Comparison of ENCODE assay signal across 21 cellular contexts in genomic region chr6:53828971-53829697, GRCh38. TPM values are rescaled to one million over a fixed set of nuclear protein-coding genes. Genes with fewer than 3 reads are reported as not detected.
A peak's percentile ranks its signal among the peaks of the same experiment; 100 is the strongest.
DNase-seq lines count a peak whose midpoint lies in the region; ATAC-seq, FAIRE-seq and TF ChIP-seq lines count a peak whose summit lies in the region.
"Had no signal": no experiment of that assay in that cellular context is flagged by ENCODE, and none has a peak within 500 bp of the region (broad histone marks: within the 10 kb centered on the region; RNA-seq: fewer than 3 reads in every experiment).

No MANE protein-coding gene starts in this region.

- H3K9me3 ChIP-seq in astrocyte (ENCODE audit: insufficient read depth, low read depth, low read length) (no peaks in the 10 kb centered on the region), mucosa of descending colon (no peaks in the 10 kb centered on the region), prostate gland (no peaks in the 10 kb centered on the region)
- H3K9me3 ChIP-seq: SK-N-SH had no signal

- ATAC-seq in mucosa of descending colon, result peak; percentile 40
- ATAC-seq: natural killer cell treated with Interleukin-12 subunit alpha and Interleukin-12 subunit beta and Interleukin-15 and Interleukin-18, amount 100 ng/mL, for 72 hours had no signal

- no peaks in the 10 kb centered on the region for H3K9me3 Mint-ChIP-seq in astrocyte (ENCODE audit: unreplicated experiment)
- H3K9me3 Mint-ChIP-seq: natural killer cell treated with Interleukin-12 subunit alpha and Interleukin-12 subunit beta and Interleukin-15 and Interleukin-18, amount 100 ng/mL, for 72 hours had no signal

- H3K4me2 ChIP-seq in astrocyte (ENCODE audit: low read length), result no peak overlapping the region
- H3K4me2 ChIP-seq: SK-N-SH had no signal

- H3K27me3 Mint-ChIP-seq in astrocyte (ENCODE audit: low read depth, unreplicated experiment), result no peaks in the 10 kb centered on the region
- H3K27me3 Mint-ChIP-seq: natural killer cell treated with Interleukin-12 subunit alpha and Interleukin-12 subunit beta and Interleukin-15 and Interleukin-18, amount 100 ng/mL, for 72 hours had no signal

- H3K36me3 ChIP-seq in astrocyte (ENCODE audit: insufficient read depth, low read length), result no peaks in the 10 kb centered on the region
- no peaks in the 10 kb centered on the region for H3K36me3 ChIP-seq in mucosa of descending colon (ENCODE audit: low read depth)
- H3K36me3 ChIP-seq in prostate gland, result no peaks in the 10 kb centered on the region

- peaks cover 42% of the 10 kb centered on the region for H3K4me1 Mint-ChIP-seq in astrocyte (ENCODE audit: low read depth, unreplicated experiment)

- peaks cover 1% of the 10 kb centered on the region for H3K36me3 Mint-ChIP-seq in astrocyte (ENCODE audit: low read depth, unreplicated experiment)
- H3K36me3 Mint-ChIP-seq: natural killer cell treated with Interleukin-12 subunit alpha and Interleukin-12 subunit beta and Interleukin-15 and Interleukin-18, amount 100 ng/mL, for 72 hours had no signal

- peaks cover 3% of the 10 kb centered on the region for H3K79me2 ChIP-seq in astrocyte (ENCODE audit: insufficient read depth, low read length)

- WGBS in prostate gland, result 83% methylated on average over 3 of the region's 3 CpGs

- FAIRE-seq in astrocyte (lab: Jason Lieb, UNC) (no peak), urothelium cell line (lab: Jason Lieb, UNC) (peak; percentile 52)

- H3K27me3 ChIP-seq in astrocyte (ENCODE audit: insufficient read depth, low read length), result no peaks in the 10 kb centered on the region
- no peaks in the 10 kb centered on the region for H3K27me3 ChIP-seq in prostate gland (replicated peaks; ENCODE audit: insufficient read depth)

- H3K9ac ChIP-seq in astrocyte (ENCODE audit: low read length), result no peak overlapping the region
- H3K9ac ChIP-seq: SK-N-SH had no signal

- H2AFZ ChIP-seq in astrocyte (ENCODE audit: low read depth, low read length), result no peak overlapping the region

- H4K20me1 ChIP-seq in astrocyte (ENCODE audit: insufficient read depth, low read length), result peaks cover 20% of the 10 kb centered on the region

- no peak for TF ChIP-seq POLR2A in prostate gland (IDR thresholded peaks at IDR 0.05)

- H3K4me3 ChIP-seq in astrocyte (ENCODE audit: insufficient read depth, low read depth, low read length), result no peak overlapping the region
- H3K4me3 ChIP-seq in mucosa of descending colon, result no peak overlapping the region
- no peak overlapping the region for H3K4me3 ChIP-seq in prostate gland

- intact Hi-C loops in mucosa of descending colon (cut with DNase I, micrococcal nuclease) (no loop called here), prostate gland (cut with DNase I) (no loop called here)

- no peak overlapping the region for H3K4me3 Mint-ChIP-seq in astrocyte (ENCODE audit: unreplicated experiment)
- H3K4me3 Mint-ChIP-seq: natural killer cell treated with Interleukin-12 subunit alpha and Interleukin-12 subunit beta and Interleukin-15 and Interleukin-18, amount 100 ng/mL, for 72 hours had no signal

- H3K27ac Mint-ChIP-seq in astrocyte (ENCODE audit: unreplicated experiment), result peak overlapping the region; percentile 38
- H3K27ac Mint-ChIP-seq: natural killer cell treated with Interleukin-12 subunit alpha and Interleukin-12 subunit beta and Interleukin-15 and Interleukin-18, amount 100 ng/mL, for 72 hours had no signal

- no peak overlapping the region for H3K27ac ChIP-seq in astrocyte (ENCODE audit: low read depth, low read length)
- H3K27ac ChIP-seq in prostate gland, result no peak overlapping the region
- H3K27ac ChIP-seq: C4-2B, HL-60 had no signal

- DNase-seq in HT1080 (ENCODE audit: low read depth) (peak; percentile 11), astrocyte (ENCODE audit: low read depth) (no peak), mucosa of descending colon (no peak), urothelium cell line (ENCODE audit: low spot score) (no peak), prostate gland (ENCODE audit: low spot score) (no peak), glomerular visceral epithelial cell (ENCODE audit: extremely low spot score) (no peak), NCI-H524 (lab: John Stamatoyannopoulos, UW) (no peak)
- DNase-seq: activated CD4-positive, alpha-beta T cell treated with anti-CD3 and anti-CD28 coated beads for 4 hours; activated gamma-delta T cell treated with Interleukin-2 at 50 U/mL for 16 hours; activated T-cell treated with anti-CD3 and anti-CD28 coated beads, Interleukin-2, amount 50 U/mL, for 1 hour; IMR-90; NCI-H1105; NCI-H2029; NCI-H2227 treated with DMSO at 0.1 percent for 48 hours; NCI-H774; SK-N-SH; stimulated activated CD8-positive, alpha-beta memory T cell treated with anti-CD3 and anti-CD28 coated beads, Interleukin-4, amount 100 ng/mL, for 48 hours; T-helper 2 cell had no signal

- H3K4me1 ChIP-seq in astrocyte (ENCODE audit: insufficient read depth, low read length) (no peaks in the 10 kb centered on the region), mucosa of descending colon (ENCODE audit: low read depth) (peaks cover 78% of the 10 kb centered on the region), prostate gland (replicated peaks) (no peaks in the 10 kb centered on the region)

- TF ChIP-seq CTCF in astrocyte (IDR thresholded peaks at IDR 0.05; ENCODE audit: insufficient read depth, low read depth, low read length) (no peak), mucosa of descending colon (IDR thresholded peaks at IDR 0.05) (no peak), prostate gland (IDR thresholded peaks at IDR 0.05) (no peak)

RNA-seq across cellular contexts. Expression of gene LRRC1, which starts 34.3 kb away (rescaled TPM):
- 4.7 and 6.1 TPM in 2 replicates for total RNA-seq in HT1080 (2014; rRNA removed; shearing (Covaris generic))
- polyA plus RNA-seq in HT1080 (2015; cell fraction: cytosol; rRNA removed), result 4.5 and 4.9 TPM in 2 replicates
- polyA plus RNA-seq in HT1080 (2015; cell fraction: nucleus; rRNA removed), result 5.1 and 9.3 TPM in 2 replicates
- total RNA-seq in astrocyte, result 11.8 and 14.3 TPM in 2 replicates
- total RNA-seq in mucosa of descending colon, result 100 to 1,000 TPM in 1 of 3 donors, 10 to 100 TPM in 2; 57.7 to 105 (median 89.4) TPM
- total RNA-seq in prostate gland, result 10 to 100 TPM; 25.0 to 25.6 TPM
